14 cellular contexts compared by ENCODE assay signal in the genomic region with DNA sequence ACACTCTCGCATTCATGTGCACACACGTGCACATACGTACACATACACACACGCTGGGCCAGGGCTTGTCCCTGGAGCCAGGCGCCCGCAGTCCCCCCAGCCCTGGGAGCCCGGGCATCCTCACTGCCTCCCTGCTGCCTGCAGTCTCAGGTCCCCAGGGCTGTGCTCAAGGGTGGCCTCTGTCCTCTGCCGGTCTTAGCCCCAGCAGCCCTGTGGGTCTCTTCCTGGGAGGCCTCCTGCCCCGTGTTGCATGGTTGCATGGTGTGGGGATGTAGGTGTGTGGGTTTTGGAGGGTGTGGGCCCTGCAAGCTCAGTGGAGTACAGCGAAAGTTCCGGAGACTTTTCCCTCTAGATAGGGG.
DNase-seq lines count a peak whose midpoint lies in the region; ATAC-seq, FAIRE-seq and TF ChIP-seq lines count a peak whose summit lies in the region.
"Had no signal": no experiment of that assay in that cellular context is flagged by ENCODE, and none has a peak within 500 bp of the region (broad histone marks: within the 10 kb centered on the region; RNA-seq: fewer than 3 reads in every experiment).

No MANE protein-coding gene starts in this region.

- no peaks in the 10 kb centered on the region for H3K27me3 ChIP-seq in right atrium auricular region
- H3K27me3 ChIP-seq in upper lobe of right lung = no peaks in the 10 kb centered on the region
- no peaks in the 10 kb centered on the region for H3K27me3 ChIP-seq in tibial nerve
- H3K27me3 ChIP-seq: adrenal gland, heart left ventricle, thyroid gland had no signal

- H3K36me3 ChIP-seq in right atrium auricular region = no peaks in the 10 kb centered on the region
- no peaks in the 10 kb centered on the region for H3K36me3 ChIP-seq in kidney (ENCODE audit: control insufficient read depth in 1 of 2, insufficient read depth in 2 of 2, low read length in 2 of 2)
- H3K36me3 ChIP-seq in upper lobe of right lung = no peaks in the 10 kb centered on the region
- no peaks in the 10 kb centered on the region for H3K36me3 ChIP-seq in tibial nerve
- H3K36me3 ChIP-seq: adrenal gland, heart left ventricle, lower lobe of right lung, thyroid gland had no signal

- CTCF ChIA-PET in activated CD4-positive, alpha-beta memory T cell treated with anti-CD3 and anti-CD28 coated beads for 36 hours (lab: Charles Lee) = no interaction called here

- H3K9me3 ChIP-seq in right atrium auricular region (no peaks in the 10 kb centered on the region), kidney (ENCODE audit: control insufficient read depth in 1 of 2, low read length in 2 of 2) (no peaks in the 10 kb centered on the region), upper lobe of right lung (no peaks in the 10 kb centered on the region), tibial nerve (no peaks in the 10 kb centered on the region)
- H3K9me3 ChIP-seq: adrenal gland, heart left ventricle, lower lobe of right lung, thyroid gland had no signal

- no peak overlapping the region for H3K9ac ChIP-seq in kidney (ENCODE audit: low read length in 2 of 2)

- H3K9me3 Mint-ChIP-seq in activated CD4-positive, alpha-beta memory T cell treated with anti-CD3 and anti-CD28 coated beads for 36 hours = no peaks in the 10 kb centered on the region
- H3K9me3 Mint-ChIP-seq: endodermal cell had no signal

- H3K4me3 ChIP-seq in right atrium auricular region (no peak overlapping the region), kidney (ENCODE audit: low read length in 2 of 2) (peak overlapping the region in 1 of 2 donors; percentile 42), upper lobe of right lung (no peak overlapping the region), tibial nerve (no peak overlapping the region)

- peak; percentile 55 for DNase-seq in right atrium auricular region (ENCODE audit: low spot score)
- no peak for DNase-seq in cardiac septum (ENCODE audit: low spot score)
- no peak for DNase-seq in activated CD4-positive, alpha-beta memory T cell treated with anti-CD3 and anti-CD28 coated beads for 36 hours
- DNase-seq in kidney = peak; percentile 69
- DNase-seq in upper lobe of right lung = peak; percentile 61
- no peak for DNase-seq in tibial nerve (ENCODE audit: low spot score in 2 of 2)
- no peak for DNase-seq in activated CD4-positive, CD25-positive, alpha-beta regulatory T cell (lab: John Stamatoyannopoulos, UW)
- DNase-seq in NCI-H2171 (lab: John Stamatoyannopoulos, UW) = no peak
- DNase-seq: NCI-H2081 had no signal

- peaks cover 32% of the 10 kb centered on the region for H3K4me1 Mint-ChIP-seq in activated CD4-positive, alpha-beta memory T cell treated with anti-CD3 and anti-CD28 coated beads for 36 hours (ENCODE audit: low read depth)
- H3K4me1 Mint-ChIP-seq: endodermal cell had no signal

- no peak overlapping the region for H3K27ac Mint-ChIP-seq in activated CD4-positive, alpha-beta memory T cell treated with anti-CD3 and anti-CD28 coated beads for 36 hours

- peak; percentile 3 for ATAC-seq in upper lobe of right lung

- H3K4me1 ChIP-seq in right atrium auricular region (peaks cover 0 to 22% of the 10 kb centered on the region in 2 donors), kidney (ENCODE audit: control insufficient read depth in 1 of 2, insufficient read depth in 1 of 2, low read depth in 1 of 2, low read length in 2 of 2) (peaks cover 0 to 10% of the 10 kb centered on the region in 2 donors), upper lobe of right lung (no peaks in the 10 kb centered on the region), tibial nerve (peaks cover 0 to 18% (median 0%) of the 10 kb centered on the region in 4 donors)

- H3K27ac ChIP-seq in right atrium auricular region (no peak overlapping the region), kidney (ENCODE audit: low read depth in 2 of 2, low read length in 2 of 2) (no peak overlapping the region), upper lobe of right lung (no peak overlapping the region), tibial nerve (no peak overlapping the region)
- H3K27ac ChIP-seq: lower lobe of right lung, thyroid gland had no signal

- no peak for TF ChIP-seq POLR2A in tibial nerve (IDR thresholded peaks at IDR 0.05)

- POLR2A ChIA-PET in activated CD4-positive, alpha-beta memory T cell treated with anti-CD3 and anti-CD28 coated beads for 36 hours (lab: Charles Lee) = no interaction called here

- H3K4me3 Mint-ChIP-seq in activated CD4-positive, alpha-beta memory T cell treated with anti-CD3 and anti-CD28 coated beads for 36 hours = peak overlapping the region; percentile 65

- FAIRE-seq in kidney (lab: Jason Lieb, UNC) = no peak

- 86 to 89% methylated on average over 10 of the region's 11 CpGs for WGBS in tibial nerve, 2 donors

- TF ChIP-seq EP300 in tibial nerve (IDR thresholded peaks at IDR 0.05) = no peak

- H3K36me3 Mint-ChIP-seq in activated CD4-positive, alpha-beta memory T cell treated with anti-CD3 and anti-CD28 coated beads for 36 hours = no peaks in the 10 kb centered on the region

- intact Hi-C loops in cardiac septum (cut with DNase I) (no loop called here), kidney (cut with DNase I) (loop anchor here (10.0 kb wide), 1 partner anchor 53 kb away; no protein-coding TSS in a partner anchor), upper lobe of right lung (cut with DNase I) (no loop called here)
- intact Hi-C loops in activated CD4-positive, alpha-beta memory T cell treated with anti-CD3 and anti-CD28 coated beads for 36 hours (cut with micrococcal nuclease) = loop anchor here (1.0 to 5.0 kb wide), 3 partner anchors 13 to 119 kb away; no protein-coding TSS in a partner anchor

- TF ChIP-seq CTCF in right atrium auricular region (IDR thresholded peaks at IDR 0.05) = no peak
- no peak for TF ChIP-seq CTCF in kidney (IDR thresholded peaks at IDR 0.05; ENCODE audit: borderline replicate concordance, extremely low read depth, insufficient read depth)
- TF ChIP-seq CTCF in upper lobe of right lung (IDR thresholded peaks at IDR 0.05) = no peak
- TF ChIP-seq CTCF in tibial nerve (IDR thresholded peaks at IDR 0.05) = no peak

- no peaks in the 10 kb centered on the region for H3K27me3 Mint-ChIP-seq in activated CD4-positive, alpha-beta memory T cell treated with anti-CD3 and anti-CD28 coated beads for 36 hours

Comparison
In these comparisons a context has a peak if more than half of its experiments do, and no peak if none do; other contexts are left out.
1. DNase-seq: peak in right atrium auricular region (single experiment), kidney (single experiment) and upper lobe of right lung (single experiment); none in cardiac septum (single experiment), activated CD4-positive, alpha-beta memory T cell treated with anti-CD3 and anti-CD28 coated beads for 36 hours (single experiment), tibial nerve (0 of 2), activated CD4-positive, CD25-positive, alpha-beta regulatory T cell (0 of 4) and NCI-H2171 (single experiment).
2. intact Hi-C loops: an anchor here in activated CD4-positive, alpha-beta memory T cell treated with anti-CD3 and anti-CD28 coated beads for 36 hours (1.0 to 5.0 kb wide) and kidney (10.0 kb wide); none called in cardiac septum and upper lobe of right lung.